Comparison of ENCODE assay signal across 9 cellular contexts in the genomic region with DNA sequence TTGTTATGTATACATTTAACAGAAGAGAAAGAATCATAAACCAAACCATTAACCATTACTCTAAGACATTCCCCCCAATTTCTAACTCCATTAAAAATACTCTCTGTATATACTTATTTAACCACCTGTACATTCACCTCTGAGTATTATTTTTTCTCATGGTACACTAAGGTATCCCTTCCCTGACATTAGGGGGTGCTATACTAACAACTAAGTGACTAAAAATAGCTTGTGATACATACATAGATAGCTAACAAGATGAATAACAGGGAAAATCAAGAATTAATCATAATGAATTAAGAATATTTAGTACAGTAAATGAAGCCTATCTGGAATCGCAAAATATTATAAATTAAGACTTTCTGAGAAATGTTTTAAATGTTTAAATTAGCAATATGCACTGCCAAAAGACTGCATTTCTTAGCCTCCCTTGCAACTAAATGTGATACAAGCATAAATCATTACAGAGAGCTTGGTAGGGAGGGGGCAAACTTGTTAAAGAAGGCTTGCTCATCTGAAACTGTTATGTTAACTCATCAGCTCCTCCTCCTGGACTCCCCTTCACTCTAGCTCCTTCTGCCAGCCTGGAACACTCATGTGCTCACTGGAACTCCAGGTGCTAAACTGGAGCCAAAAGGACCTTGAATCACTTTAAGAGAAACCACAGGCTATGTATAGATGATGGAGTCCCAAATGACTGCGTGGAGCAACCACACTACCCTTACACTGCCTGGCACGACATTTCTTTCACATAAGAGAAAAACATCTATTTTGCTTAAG. TPM values are rescaled to one million over a fixed set of nuclear protein-coding genes. Genes with fewer than 3 reads are reported as not detected.
DNase-seq lines count a peak whose midpoint lies in the region; ATAC-seq lines count a peak whose summit lies in the region.
"Had no signal": no experiment of that assay in that cellular context is flagged by ENCODE, and none has a peak within 500 bp of the region (broad histone marks: within the 10 kb centered on the region; RNA-seq: fewer than 3 reads in every experiment).

No MANE protein-coding gene starts in this region.

- H3K9me3 ChIP-seq in SJSA1 (replicated peaks) = no peaks in the 10 kb centered on the region

- H3K4me3 ChIP-seq in SJSA1 = no peak overlapping the region
- H3K4me3 ChIP-seq: BLaER1 treated with 17β-estradiol and CSF1 and Interleukin-3, amounts not matched to agents 10 nM and 100 nM had no signal

- DNase-seq in NCI-H1105 treated with DMSO at 0.1 percent for 48 hours (lab: John Stamatoyannopoulos, UW) (peak; percentile 9), NCI-H1105 (lab: John Stamatoyannopoulos, UW) (no peak), SJSA1 (ENCODE audit: low read depth in 1 of 2, low spot score in 2 of 2) (no peak), germinal center (ENCODE audit: low spot score) (peak; percentile 8), GOT3 (lab: John Stamatoyannopoulos, UW) (no peak)
- no peak for DNase-seq in stimulated activated CD8-positive, alpha-beta memory T cell treated with anti-CD3 and anti-CD28 coated beads, Interleukin-4, amount 100 ng/mL, for 48 hours

- H3K27ac ChIP-seq in SJSA1 = peak overlapping the region; percentile 89; the same call in 1 of the 2 replicates
- H3K27ac ChIP-seq: BLaER1 treated with 17β-estradiol and CSF1 and Interleukin-3, amounts not matched to agents 10 nM and 100 nM had no signal

- peaks cover 40% of the 10 kb centered on the region for H3K36me3 ChIP-seq in SJSA1

- H3K27me3 ChIP-seq in SJSA1 (replicated peaks) = no peaks in the 10 kb centered on the region
- H3K27me3 ChIP-seq: BLaER1 treated with 17β-estradiol and CSF1 and Interleukin-3, amounts not matched to agents 10 nM and 100 nM had no signal

- peaks cover 22% of the 10 kb centered on the region for H3K4me1 ChIP-seq in SJSA1 (replicated peaks)

- peak; percentile 85 for ATAC-seq in GM19395 (IDR thresholded peaks at IDR 0.05; ENCODE audit: unreplicated experiment)
- peak; percentile 43 for ATAC-seq in HG03521 (IDR thresholded peaks at IDR 0.05; ENCODE audit: unreplicated experiment)

RNA-seq across cellular contexts. Expression of gene C2CD5, which starts 14.9 kb away (rescaled TPM):
- total RNA-seq in SJSA1 (2014; rRNA removed; shearing (Covaris generic)) = 11.2 and 12.6 TPM in 2 replicates

Comparison
In these comparisons a context has a peak if more than half of its experiments do, and no peak if none do; other contexts are left out.
1. DNase-seq: peak in NCI-H1105 treated with DMSO at 0.1 percent for 48 hours (single experiment) and germinal center (single experiment); none in NCI-H1105 (single experiment), SJSA1 (0 of 2), stimulated activated CD8-positive, alpha-beta memory T cell treated with anti-CD3 and anti-CD28 coated beads, Interleukin-4, amount 100 ng/mL, for 48 hours (single experiment) and GOT3 (single experiment).